Comparison of ENCODE assay signal across 13 cellular contexts in the genomic region with DNA sequence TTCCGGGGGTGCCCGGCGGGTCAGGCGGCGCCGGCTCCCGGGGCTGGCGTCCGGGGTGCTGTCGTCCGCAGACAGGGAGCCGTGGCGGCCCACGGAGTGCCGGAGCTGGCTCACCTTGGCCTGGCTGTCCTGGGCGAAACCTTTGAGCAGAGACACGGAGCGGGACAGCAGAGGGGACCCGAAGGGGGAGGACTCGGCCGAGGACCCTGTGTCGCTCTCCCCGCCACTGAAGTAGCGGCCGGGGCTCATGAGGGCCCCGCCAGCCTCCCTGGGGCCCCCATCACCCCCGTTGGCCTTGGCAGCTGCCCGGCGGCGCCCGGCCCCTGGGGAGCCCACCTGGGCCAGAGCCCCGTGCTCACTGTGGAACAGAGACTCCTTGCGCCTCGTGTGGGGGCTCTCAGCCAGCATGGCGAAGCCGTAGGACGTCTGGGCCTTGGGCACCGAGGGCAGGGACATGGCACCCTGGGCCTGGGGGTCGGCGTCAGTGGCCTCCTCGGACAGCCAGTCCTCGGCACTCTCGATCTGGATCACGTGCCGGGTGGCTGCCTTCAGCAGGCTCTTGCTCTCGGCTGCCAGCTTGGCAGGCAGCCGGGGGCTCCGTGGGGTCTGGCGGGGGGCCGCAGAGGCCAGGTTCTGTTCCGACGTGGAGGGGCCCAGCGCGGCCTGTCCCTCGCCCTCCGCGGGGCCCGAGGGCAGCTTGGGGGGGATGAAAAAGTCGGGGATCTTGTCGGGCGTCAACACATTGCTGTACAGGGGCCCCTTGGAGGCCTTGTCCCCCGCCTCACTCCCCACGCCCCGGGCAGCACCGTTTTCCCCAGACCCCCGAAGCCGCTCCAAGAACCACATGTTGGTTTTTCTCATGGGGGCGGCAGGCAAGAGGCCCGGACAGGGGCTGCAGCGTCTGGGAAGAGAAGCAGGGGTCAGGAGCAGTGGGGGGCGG. TPM values are rescaled to one million over a fixed set of nuclear protein-coding genes. Genes with fewer than 3 reads are reported as not detected.
DNase-seq lines count a peak whose midpoint lies in the region; ATAC-seq, FAIRE-seq and TF ChIP-seq lines count a peak whose summit lies in the region.
"Had no signal": no experiment of that assay in that cellular context is flagged by ENCODE, and none has a peak within 500 bp of the region (broad histone marks: within the 10 kb centered on the region; RNA-seq: fewer than 3 reads in every experiment).

No MANE protein-coding gene starts in this region.

- H3K27ac ChIP-seq in BLaER1 treated with 17β-estradiol and CSF1 and Interleukin-3, amounts not matched to agents 10 nM and 100 nM, result no peak overlapping the region
- H3K27ac ChIP-seq in hepatocyte, result no peak overlapping the region
- H3K27ac ChIP-seq: adrenal gland, neutrophil had no signal

- peaks cover 10 to 46% (median 36%) of the 10 kb centered on the region in 10 experiments; a peak in 18 of 20 replicates for H3K4me1 ChIP-seq in BLaER1 treated with 17β-estradiol and CSF1 and Interleukin-3, amounts not matched to agents 10 nM and 100 nM
- peaks cover 30% of the 10 kb centered on the region for H3K4me1 ChIP-seq in NT2/D1 (ENCODE audit: insufficient read depth, insufficient read length)
- H3K4me1 ChIP-seq in hepatocyte (ENCODE audit: insufficient read depth), result peaks cover 7% of the 10 kb centered on the region
- peaks cover 22% of the 10 kb centered on the region for H3K4me1 ChIP-seq in neuron (ENCODE audit: insufficient read depth, low read length)

- H3K4me2 ChIP-seq in BLaER1 treated with 17β-estradiol and CSF1 and Interleukin-3, amounts not matched to agents 10 nM and 100 nM, result peak overlapping the region; percentile 91 to 100 (median 98); a peak in 21 of 22 replicates
- H3K4me2 ChIP-seq in hepatocyte, result peak overlapping the region; percentile 100

- peaks cover 0 to 48% (median 17%) of the 10 kb centered on the region in 11 experiments; a peak in 15 of 22 replicates for H3K27me3 ChIP-seq in BLaER1 treated with 17β-estradiol and CSF1 and Interleukin-3, amounts not matched to agents 10 nM and 100 nM
- H3K27me3 ChIP-seq in NT2/D1 (ENCODE audit: insufficient read depth, insufficient read length) (peaks cover 16% of the 10 kb centered on the region), hepatocyte (peaks cover 12% of the 10 kb centered on the region), neuron (ENCODE audit: insufficient read depth, low read length) (peaks cover 4% of the 10 kb centered on the region)

- no peak for DNase-seq in NT2/D1 (ENCODE audit: low read depth, low spot score)
- no peak for DNase-seq in hepatocyte (ENCODE audit: low spot score)
- no peak for DNase-seq in H54 (ENCODE audit: insufficient read length, low spot score)
- no peak for DNase-seq in epidermal melanocyte (ENCODE audit: insufficient read length, low spot score)
- DNase-seq in activated CD4-positive, alpha-beta T cell treated with anti-CD3 and anti-CD28 coated beads, Interleukin-2, amount 50 U/mL, for 48 hours, result no peak
- DNase-seq: AML-193, NCI-H2107 had no signal

- no peak overlapping the region for H2AFZ ChIP-seq in hepatocyte
- H2AFZ ChIP-seq in neuron (ENCODE audit: low read depth, low read length), result no peak overlapping the region

- H3K36me3 ChIP-seq in BLaER1 treated with 17β-estradiol and CSF1 and Interleukin-3, amounts not matched to agents 10 nM and 100 nM, result no peaks in the 10 kb centered on the region
- H3K36me3 ChIP-seq in NT2/D1 (ENCODE audit: insufficient read depth, insufficient read length, low read length) (peaks cover 17% of the 10 kb centered on the region), hepatocyte (replicated peaks; ENCODE audit: insufficient read depth, low read depth) (no peaks in the 10 kb centered on the region), neuron (ENCODE audit: insufficient read depth, low read length) (peaks cover 3% of the 10 kb centered on the region)
- H3K36me3 ChIP-seq: adrenal gland, neutrophil had no signal

- TF ChIP-seq POLR2A in H54 (IDR thresholded peaks at IDR 0.05; ENCODE audit: low read depth, low read length), result no peak

- peak overlapping the region in 8 of 10 experiments; percentile 57 to 72 (median 63); a peak in 15 of 20 replicates for H3K4me3 ChIP-seq in BLaER1 treated with 17β-estradiol and CSF1 and Interleukin-3, amounts not matched to agents 10 nM and 100 nM
- peak overlapping the region; percentile 66 for H3K4me3 ChIP-seq in NT2/D1 (ENCODE audit: insufficient read length, low read depth)
- no peak overlapping the region for H3K4me3 ChIP-seq in hepatocyte
- peak overlapping the region; percentile 62 for H3K4me3 ChIP-seq in neuron (ENCODE audit: low read length)
- H3K4me3 ChIP-seq: GM12878 had no signal

- peaks cover 0 to under 1% (median 0%) of the 10 kb centered on the region in 11 experiments; a peak in 1 of 22 replicates for H3K9me3 ChIP-seq in BLaER1 treated with 17β-estradiol and CSF1 and Interleukin-3, amounts not matched to agents 10 nM and 100 nM (replicated peaks in 1 of 11)
- peaks cover 4% of the 10 kb centered on the region; the same call in 1 of the 2 replicates for H3K9me3 ChIP-seq in NT2/D1 (ENCODE audit: insufficient read depth, low read length)
- no peaks in the 10 kb centered on the region for H3K9me3 ChIP-seq in hepatocyte (ENCODE audit: low read depth)
- H3K9me3 ChIP-seq in neuron (ENCODE audit: low read length), result no peaks in the 10 kb centered on the region
- H3K9me3 ChIP-seq: adrenal gland, neutrophil had no signal

- peak overlapping the region in 8 of 11 experiments; percentile 30 to 66 (median 59); a peak in 11 of 22 replicates for H3K9ac ChIP-seq in BLaER1 treated with 17β-estradiol and CSF1 and Interleukin-3, amounts not matched to agents 10 nM and 100 nM
- H3K9ac ChIP-seq in NT2/D1 (ENCODE audit: insufficient read length, low read depth), result peak overlapping the region; percentile 76

- WGBS in hepatocyte (ENCODE audit: low lambda C conversion rate, missing lambda C conversion rate), result 92% methylated on average over 31 of the region's 71 CpGs

- no peak for FAIRE-seq in H54 (lab: Jason Lieb, UNC)
- FAIRE-seq: GM12878 had no signal

- no peak for TF ChIP-seq CTCF in hepatocyte (IDR thresholded peaks at IDR 0.05; ENCODE audit: poor library complexity)

- no peaks in the 10 kb centered on the region for H3K79me2 ChIP-seq in hepatocyte

- ATAC-seq in HG02763 (IDR thresholded peaks at IDR 0.05; ENCODE audit: unreplicated experiment), result no peak
- ATAC-seq: GM12878 had no signal

- no peaks in the 10 kb centered on the region for H3K9me2 ChIP-seq in hepatocyte (replicated peaks; ENCODE audit: insufficient read depth)

- H4K20me1 ChIP-seq in BLaER1 treated with 17β-estradiol and CSF1 and Interleukin-3, amounts not matched to agents 10 nM and 100 nM, result peaks cover 0 to 33% (median 0%) of the 10 kb centered on the region in 11 experiments; a peak in 5 of 22 replicates
- H4K20me1 ChIP-seq in hepatocyte (ENCODE audit: insufficient read depth, poor library complexity, severe bottlenecking), result no peaks in the 10 kb centered on the region

RNA-seq across cellular contexts. Expression of gene C2CD4C, which starts 1.2 kb away (rescaled TPM):
- 1.9 and 3.4 TPM in 2 replicates for total RNA-seq in hepatocyte
- polyA plus RNA-seq in hepatocyte, result 2.7 and 4.6 TPM in 2 replicates
- total RNA-seq: GM12878 had no signal
- polyA plus RNA-seq: GM12878 had no signal

RNA-seq across cellular contexts. Expression of gene SHC2, which starts 53.1 kb away (rescaled TPM):
- total RNA-seq in hepatocyte, result 50.3 and 50.8 TPM in 2 replicates
- 111 and 127 TPM in 2 replicates for polyA plus RNA-seq in hepatocyte
- polyA plus RNA-seq: GM12878 had no signal
